In the genomic region with DNA sequence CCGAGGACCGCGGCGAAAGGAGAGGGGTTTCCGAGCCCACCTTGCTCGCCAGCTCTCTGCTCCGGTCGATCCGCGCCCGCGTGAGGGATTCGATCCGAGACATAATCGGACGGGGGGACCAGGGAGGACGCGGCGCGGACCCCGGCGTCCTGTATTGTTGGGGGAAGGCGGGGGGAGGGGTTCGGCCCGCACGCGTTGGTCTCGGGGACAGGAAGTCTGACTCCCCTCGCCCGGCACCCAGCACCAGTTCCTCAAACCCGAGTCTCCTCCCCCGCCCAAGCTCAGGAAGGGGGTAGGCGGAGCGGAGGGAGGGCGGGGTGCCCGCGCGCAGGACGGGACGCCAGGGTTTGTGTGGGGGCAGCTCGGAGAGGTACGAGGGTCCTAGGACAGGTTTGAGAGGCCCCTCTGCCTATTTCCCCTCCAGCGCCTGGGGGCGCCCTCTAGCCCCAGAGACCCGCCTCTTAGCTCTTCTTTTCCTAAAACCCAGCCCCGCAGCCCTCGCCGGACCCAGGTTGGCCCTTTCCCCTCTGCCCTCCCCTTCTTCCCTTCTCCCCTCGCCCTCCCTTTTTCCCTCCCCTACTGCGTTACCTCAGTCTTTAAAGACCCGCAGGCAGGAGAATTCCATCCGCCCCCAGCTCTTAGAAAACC, we compare ENCODE assay signal across 8 cellular contexts. TPM values are rescaled to one million over a fixed set of nuclear protein-coding genes. Genes with fewer than 3 reads are reported as not detected.
DNase-seq lines count a peak whose midpoint lies in the region; ATAC-seq and TF ChIP-seq lines count a peak whose summit lies in the region.

TSS of gene ARHGEF2 (minus strand) at position 223 of the 648 bp plus-strand sequence. CDS start at position 103, 120 bp downstream.

- no peaks in the 10 kb centered on the region for H3K36me3 ChIP-seq in sigmoid colon

- H3K27ac ChIP-seq in sigmoid colon, result peak within 1 kb of the TSS; percentile 89 to 98 (median 92)

- peak; percentile 26 to 43 for TF ChIP-seq POLR2A in sigmoid colon (IDR thresholded peaks at IDR 0.05)

- intact Hi-C loops in sigmoid colon (cut with DNase I), result no loop called here

- ATAC-seq in GM21786 (IDR thresholded peaks at IDR 0.05; ENCODE audit: unreplicated experiment) (peak; percentile 48), GM18858 (IDR thresholded peaks at IDR 0.05; ENCODE audit: unreplicated experiment) (no peak)

- in situ Hi-C loops in astrocyte of the cerebellum (cut with HindIII; ENCODE audit: low sequenced_read_pairs), result no loop called here

- no peaks in the 10 kb centered on the region for H3K27me3 ChIP-seq in sigmoid colon

- peaks cover 0 to 86% (median 72%) of the 10 kb centered on the region in 4 donors for H3K4me1 ChIP-seq in sigmoid colon

- DNase-seq in DMS 273 treated with DMSO at 0.1 percent for 48 hours (lab: John Stamatoyannopoulos, UW) (peak; percentile 49), NCI-H1048 (lab: John Stamatoyannopoulos, UW) (peak; percentile 71), T-helper 9 cell (peak; percentile 65), astrocyte of the cerebellum (ENCODE audit: low read depth) (no peak), iPS DF 4.7 (ENCODE audit: extremely low read depth, low spot score) (peak; percentile 80), sigmoid colon (peak; percentile 92)

- WGBS in sigmoid colon, 2 donors, result 0% methylated on average over 52 of the region's 52 CpGs

- no peaks in the 10 kb centered on the region for H3K9me3 ChIP-seq in sigmoid colon

- H3K4me3 ChIP-seq in astrocyte of the cerebellum (ENCODE audit: low read depth, low read length) (peak within 1 kb of the TSS; percentile 89), sigmoid colon (peak within 1 kb of the TSS; percentile 69 to 96 (median 84))

- TF ChIP-seq CTCF in astrocyte of the cerebellum (IDR thresholded peaks at IDR 0.05; ENCODE audit: low read depth, low read length, missing control alignments) (peak; percentile 41), sigmoid colon (IDR thresholded peaks at IDR 0.05) (peak in 1 of 4 experiments; percentile 10)

- TF ChIP-seq EP300 in sigmoid colon (IDR thresholded peaks at IDR 0.05), result no peak

RNA-seq across cellular contexts. Expression of gene ARHGEF2, which starts in this region (rescaled TPM):
- total RNA-seq in sigmoid colon, result 10 to 100 TPM; 31.6 to 83.9 (median 48.1) TPM
- polyA plus RNA-seq in sigmoid colon, result 10 to 100 TPM; 25.8 to 76.7 (median 26.8) TPM
